12 cellular contexts compared by ENCODE assay signal in the genomic region with DNA sequence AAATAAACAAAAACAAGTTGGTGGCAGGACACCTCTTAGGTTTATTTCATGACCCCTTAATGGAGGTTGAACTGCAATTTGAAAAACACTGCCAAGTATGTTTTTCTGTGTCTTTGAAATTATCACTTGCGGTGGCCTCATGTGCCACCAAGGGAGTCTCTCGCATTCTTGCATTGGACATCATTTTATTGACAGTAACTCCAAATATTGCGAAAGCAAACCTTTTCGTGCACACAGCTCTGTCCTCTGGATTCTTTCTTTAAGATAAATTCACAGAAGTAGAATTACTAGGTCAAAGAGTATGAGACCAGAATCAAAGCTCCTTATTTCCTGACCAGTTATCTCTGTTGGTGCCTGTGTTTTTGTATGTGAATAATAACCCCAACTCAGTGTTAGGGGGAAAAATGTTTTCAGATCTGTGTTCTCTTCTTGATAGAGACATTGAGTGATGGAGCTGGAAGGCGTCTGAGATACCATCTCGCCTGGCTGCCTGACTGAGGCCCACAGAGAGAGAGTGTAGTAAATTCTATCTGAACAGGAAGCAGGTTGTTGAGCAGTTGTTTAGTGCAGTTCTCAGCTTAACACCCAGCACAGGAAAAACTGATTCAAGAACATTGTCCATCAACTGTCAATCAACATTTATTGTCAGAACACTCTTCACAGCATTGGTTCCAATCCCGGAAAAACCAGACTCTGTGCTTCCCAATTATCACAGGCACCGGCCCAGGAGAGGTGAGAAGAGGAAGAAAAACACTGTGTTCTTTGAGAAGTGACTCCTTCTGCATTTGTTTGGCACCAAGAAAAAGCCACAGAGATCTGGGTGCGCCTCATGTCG.
DNase-seq lines count a peak whose midpoint lies in the region; ATAC-seq lines count a peak whose summit lies in the region.
"Had no signal": no experiment of that assay in that cellular context is flagged by ENCODE, and none has a peak within 500 bp of the region (broad histone marks: within the 10 kb centered on the region; RNA-seq: fewer than 3 reads in every experiment).

No MANE protein-coding gene starts in this region.

- no peaks in the 10 kb centered on the region for H3K27me3 Mint-ChIP-seq in T-helper 1 cell treated with Interleukin-12 subunit alpha and Interleukin-12 subunit beta and Interleukin-4 antibody, amounts not matched to agents 30 μg/mL and 1 μg/mL, for 36 hours (ENCODE audit: low read depth)
- no peaks in the 10 kb centered on the region for H3K27me3 Mint-ChIP-seq in central memory CD8-positive, alpha-beta T cell
- no peaks in the 10 kb centered on the region for H3K27me3 Mint-ChIP-seq in stimulated activated naive B cell treated with anti-CD40 and anti-IgM and Interleukin-4, amounts not matched to agents 10 μg/mL and 1 μg/mL and 100 μg/mL, for 72 hours

- H3K4me3 Mint-ChIP-seq in T-helper 1 cell treated with Interleukin-12 subunit alpha and Interleukin-12 subunit beta and Interleukin-4 antibody, amounts not matched to agents 30 μg/mL and 1 μg/mL, for 36 hours = peak overlapping the region; percentile 61
- H3K4me3 Mint-ChIP-seq in central memory CD8-positive, alpha-beta T cell = peak overlapping the region; percentile 75
- peak overlapping the region; percentile 1 to 8 for H3K4me3 Mint-ChIP-seq in stimulated activated naive B cell treated with anti-CD40 and anti-IgM and Interleukin-4, amounts not matched to agents 10 μg/mL and 1 μg/mL and 100 μg/mL, for 72 hours

- peak overlapping the region; percentile 92 for H3K27ac Mint-ChIP-seq in T-helper 1 cell treated with Interleukin-12 subunit alpha and Interleukin-12 subunit beta and Interleukin-4 antibody, amounts not matched to agents 30 μg/mL and 1 μg/mL, for 36 hours
- peak overlapping the region; percentile 99 for H3K27ac Mint-ChIP-seq in central memory CD8-positive, alpha-beta T cell (ENCODE audit: low read depth)
- peak overlapping the region; percentile 88 for H3K27ac Mint-ChIP-seq in stimulated activated naive B cell treated with anti-CD40 and anti-IgM and Interleukin-4, amounts not matched to agents 10 μg/mL and 1 μg/mL and 100 μg/mL, for 72 hours

- peaks cover 40% of the 10 kb centered on the region for H3K4me1 Mint-ChIP-seq in T-helper 1 cell treated with Interleukin-12 subunit alpha and Interleukin-12 subunit beta and Interleukin-4 antibody, amounts not matched to agents 30 μg/mL and 1 μg/mL, for 36 hours (ENCODE audit: low read depth)
- peaks cover 71% of the 10 kb centered on the region for H3K4me1 Mint-ChIP-seq in central memory CD8-positive, alpha-beta T cell
- H3K4me1 Mint-ChIP-seq in stimulated activated naive B cell treated with anti-CD40 and anti-IgM and Interleukin-4, amounts not matched to agents 10 μg/mL and 1 μg/mL and 100 μg/mL, for 72 hours = peaks cover 54 to 65% of the 10 kb centered on the region in 2 donors

- peak; percentile 41 for DNase-seq in activated T-cell treated with anti-CD3 and anti-CD28 coated beads, Interleukin-2, amount 50 U/mL, for 1 hour
- DNase-seq in activated T-cell treated with anti-CD3 and anti-CD28 coated beads for 4 hours = no peak
- DNase-seq in central memory CD8-positive, alpha-beta T cell (ENCODE audit: low spot score in 2 of 2) = peak in 1 of 2 donors; percentile 54
- DNase-seq in stimulated activated naive B cell treated with anti-CD40 and anti-IgM and Interleukin-4, amounts not matched to agents 10 μg/mL and 1 μg/mL and 100 μg/mL, for 72 hours = no peak
- DNase-seq in NCI-H2081 treated with DMSO at 0.1 percent for 48 hours (lab: John Stamatoyannopoulos, UW) = no peak
- no peak for DNase-seq in MV-4-11 (lab: John Stamatoyannopoulos, UW)
- no peak for DNase-seq in GM19238 (ENCODE audit: insufficient read length, low spot score)
- DNase-seq: anterior cingulate cortex, heart right ventricle, retina, RPMI8226 had no signal

- peak; percentile 38 for ATAC-seq in central memory CD8-positive, alpha-beta T cell (replicated peaks; ENCODE audit: extremely low read depth, poor library complexity, severe bottlenecking)
- ATAC-seq in stimulated activated naive B cell treated with anti-CD40 and anti-IgM and Interleukin-4, amounts not matched to agents 10 μg/mL and 1 μg/mL and 100 μg/mL, for 72 hours (replicated peaks) = no peak
- ATAC-seq: heart right ventricle had no signal

- no peaks in the 10 kb centered on the region for H3K9me3 Mint-ChIP-seq in T-helper 1 cell treated with Interleukin-12 subunit alpha and Interleukin-12 subunit beta and Interleukin-4 antibody, amounts not matched to agents 30 μg/mL and 1 μg/mL, for 36 hours
- H3K9me3 Mint-ChIP-seq in central memory CD8-positive, alpha-beta T cell = no peaks in the 10 kb centered on the region
- H3K9me3 Mint-ChIP-seq in stimulated activated naive B cell treated with anti-CD40 and anti-IgM and Interleukin-4, amounts not matched to agents 10 μg/mL and 1 μg/mL and 100 μg/mL, for 72 hours = no peaks in the 10 kb centered on the region

- H3K36me3 Mint-ChIP-seq in T-helper 1 cell treated with Interleukin-12 subunit alpha and Interleukin-12 subunit beta and Interleukin-4 antibody, amounts not matched to agents 30 μg/mL and 1 μg/mL, for 36 hours (ENCODE audit: low read depth) = peaks cover 3% of the 10 kb centered on the region
- peaks cover 33% of the 10 kb centered on the region for H3K36me3 Mint-ChIP-seq in central memory CD8-positive, alpha-beta T cell (ENCODE audit: insufficient read depth)
- H3K36me3 Mint-ChIP-seq in stimulated activated naive B cell treated with anti-CD40 and anti-IgM and Interleukin-4, amounts not matched to agents 10 μg/mL and 1 μg/mL and 100 μg/mL, for 72 hours = peaks cover 7 to 11% of the 10 kb centered on the region in 2 donors

Comparison
In these comparisons a context has a peak if more than half of its experiments do, and no peak if none do; other contexts are left out.
1. H3K4me3 Mint-ChIP-seq: peak in every context shown above with its lines; median percentile 75 in central memory CD8-positive, alpha-beta T cell; 61 in T-helper 1 cell treated with Interleukin-12 subunit alpha and Interleukin-12 subunit beta and Interleukin-4 antibody, amounts not matched to agents 30 μg/mL and 1 μg/mL, for 36 hours; 4 in stimulated activated naive B cell treated with anti-CD40 and anti-IgM and Interleukin-4, amounts not matched to agents 10 μg/mL and 1 μg/mL and 100 μg/mL, for 72 hours.